Comparison of ENCODE assay signal across 16 cellular contexts in the genomic region with DNA sequence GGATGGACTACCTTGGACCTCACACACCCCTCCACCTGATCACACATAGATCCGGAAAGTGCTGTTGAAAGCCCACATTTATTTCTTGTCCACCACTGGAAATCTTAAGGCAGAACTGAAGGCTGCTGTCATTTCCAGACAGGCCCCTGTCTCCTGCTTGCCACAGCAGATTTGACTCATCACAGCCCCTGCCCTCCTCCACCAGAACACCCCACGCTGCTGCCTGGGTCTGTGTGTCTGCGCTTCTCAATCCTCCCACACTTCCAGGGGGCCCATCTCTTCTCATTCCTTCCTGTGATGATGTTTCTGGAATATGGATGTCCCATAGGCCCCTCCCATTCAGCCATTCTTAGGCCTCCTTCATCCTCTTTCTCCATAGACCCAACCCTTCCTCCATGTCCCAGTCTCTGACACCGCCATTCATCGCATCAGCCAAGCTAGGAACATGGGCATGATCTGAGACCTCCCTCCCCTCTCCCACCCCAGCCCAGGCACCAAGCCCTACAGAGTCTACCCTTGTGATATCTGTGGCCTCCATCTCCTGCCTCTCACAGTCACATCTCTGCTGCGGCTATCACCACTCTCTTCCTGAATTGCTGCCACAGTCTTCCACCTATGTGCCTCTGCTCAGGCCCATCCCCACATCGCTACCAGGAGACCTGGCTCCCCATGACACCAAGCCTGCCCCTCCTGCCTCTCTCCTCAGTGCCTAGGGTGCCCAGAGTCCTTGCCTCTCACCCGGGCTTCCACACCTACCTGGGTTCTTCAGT.
DNase-seq lines count a peak whose midpoint lies in the region; ATAC-seq and TF ChIP-seq lines count a peak whose summit lies in the region.
"Had no signal": no experiment of that assay in that cellular context is flagged by ENCODE, and none has a peak within 500 bp of the region (broad histone marks: within the 10 kb centered on the region; RNA-seq: fewer than 3 reads in every experiment).

No MANE protein-coding gene starts in this region.

- peaks cover 76% of the 10 kb centered on the region for H3K4me1 Mint-ChIP-seq in MCF 10A (ENCODE audit: insufficient read depth, unreplicated experiment)
- H3K4me1 Mint-ChIP-seq in stimulated activated effector memory CD8-positive, alpha-beta T cell treated with anti-CD3 and anti-CD28 coated beads, Interleukin-12 subunit alpha, Interleukin-12 subunit beta, amount 100 ng/mL, for 72 hours: peaks cover 32% of the 10 kb centered on the region

- no peaks in the 10 kb centered on the region for H3K9me3 ChIP-seq in breast epithelium
- H3K9me3 ChIP-seq: A549, HAP-1 had no signal

- H3K36me3 ChIP-seq in breast epithelium: no peaks in the 10 kb centered on the region
- H3K36me3 ChIP-seq: HAP-1 had no signal

- POLR2A ChIA-PET in MCF 10A (lab: Yijun Ruan, JAX): interaction anchor here (0.8 to 1.5 kb wide), 3 partner anchors 11 to 94 kb away, joined by 3 to 4 read pairs (median 3); no protein-coding TSS in a partner anchor

- no peak overlapping the region for H3K4me3 ChIP-seq in breast epithelium
- H3K4me3 ChIP-seq: A549, HAP-1 had no signal

- no peaks in the 10 kb centered on the region for H3K9me3 Mint-ChIP-seq in MCF 10A (ENCODE audit: unreplicated experiment)
- no peaks in the 10 kb centered on the region for H3K9me3 Mint-ChIP-seq in stimulated activated effector memory CD8-positive, alpha-beta T cell treated with anti-CD3 and anti-CD28 coated beads, Interleukin-12 subunit alpha, Interleukin-12 subunit beta, amount 100 ng/mL, for 72 hours

- DNase-seq in MCF 10A (ENCODE audit: unreplicated experiment) (no peak), breast epithelium (ENCODE audit: low spot score in 2 of 2) (no peak), amniotic epithelial cell (ENCODE audit: low read depth) (peak; percentile 71), left kidney (ENCODE audit: low read depth, low spot score) (peak; percentile 32), DMS153 (lab: John Stamatoyannopoulos, UW) (no peak), DMS 273 (lab: John Stamatoyannopoulos, UW; ENCODE audit: unreplicated experiment) (no peak)
- no peak for DNase-seq in stimulated activated effector memory CD8-positive, alpha-beta T cell treated with anti-CD3 and anti-CD28 coated beads, Interleukin-12 subunit alpha, Interleukin-12 subunit beta, amount 100 ng/mL, for 72 hours (ENCODE audit: low spot score in 2 of 2)
- DNase-seq: DMS79 treated with DMSO at 0.1 percent for 48 hours, Kasumi-1, NCI-H187 treated with DMSO at 0.1 percent for 48 hours, NCI-H446 treated with DMSO at 0.1 percent for 48 hours, NCI-H748 treated with DMSO at 0.1 percent for 48 hours had no signal

- no peak overlapping the region for H3K27ac ChIP-seq in breast epithelium

- no peak overlapping the region for H3K4me3 Mint-ChIP-seq in MCF 10A (ENCODE audit: unreplicated experiment)
- no peak overlapping the region for H3K4me3 Mint-ChIP-seq in stimulated activated effector memory CD8-positive, alpha-beta T cell treated with anti-CD3 and anti-CD28 coated beads, Interleukin-12 subunit alpha, Interleukin-12 subunit beta, amount 100 ng/mL, for 72 hours
- H3K4me3 Mint-ChIP-seq: CD14-positive monocyte had no signal

- CTCF ChIA-PET in MCF 10A (lab: Yijun Ruan, JAX): interaction anchor here (0.6 to 2.1 kb wide), 3 partner anchors 10 to 50 kb away, joined by 3 to 8 read pairs (median 3); no protein-coding TSS in a partner anchor

- peaks cover 62% of the 10 kb centered on the region for H3K36me3 Mint-ChIP-seq in MCF 10A (ENCODE audit: insufficient read depth, unreplicated experiment)
- H3K36me3 Mint-ChIP-seq in stimulated activated effector memory CD8-positive, alpha-beta T cell treated with anti-CD3 and anti-CD28 coated beads, Interleukin-12 subunit alpha, Interleukin-12 subunit beta, amount 100 ng/mL, for 72 hours: no peaks in the 10 kb centered on the region
- H3K36me3 Mint-ChIP-seq: CD14-positive monocyte had no signal

- peak; percentile 57 for ATAC-seq in stimulated activated effector memory CD8-positive, alpha-beta T cell treated with anti-CD3 and anti-CD28 coated beads, Interleukin-12 subunit alpha, Interleukin-12 subunit beta, amount 100 ng/mL, for 72 hours
- no peak for ATAC-seq in HG03432 (IDR thresholded peaks at IDR 0.05; ENCODE audit: unreplicated experiment)
- ATAC-seq: A549 had no signal

- no peaks in the 10 kb centered on the region for H3K27me3 ChIP-seq in breast epithelium

- H3K27me3 Mint-ChIP-seq in MCF 10A (ENCODE audit: insufficient read depth, unreplicated experiment): no peaks in the 10 kb centered on the region

- TF ChIP-seq POLR2A in breast epithelium (IDR thresholded peaks at IDR 0.05): no peak

- H3K4me1 ChIP-seq in breast epithelium: peaks cover 0 to 4% of the 10 kb centered on the region in 2 donors

- no peak for TF ChIP-seq CTCF in MCF 10A (IDR thresholded peaks at IDR 0.05; ENCODE audit: unreplicated experiment)
- no peak for TF ChIP-seq CTCF in breast epithelium (IDR thresholded peaks at IDR 0.05)

- intact Hi-C loops in MCF 10A (cut with micrococcal nuclease) (no loop called here), breast epithelium (cut with DNase I; ENCODE audit: low total_unique reads) (no loop called here)

- peak overlapping the region; percentile 65 for H3K27ac Mint-ChIP-seq in MCF 10A (ENCODE audit: low read depth, unreplicated experiment)
- H3K27ac Mint-ChIP-seq in stimulated activated effector memory CD8-positive, alpha-beta T cell treated with anti-CD3 and anti-CD28 coated beads, Interleukin-12 subunit alpha, Interleukin-12 subunit beta, amount 100 ng/mL, for 72 hours: no peak overlapping the region

- BruUV-seq in MCF 10A (replicated peaks; lab: Mats Ljungman, UMichigan): no TSS peak

Comparison
In these comparisons a context has a peak if more than half of its experiments do, and no peak if none do; other contexts are left out.
1. DNase-seq: peak in amniotic epithelial cell (single experiment) and left kidney (single experiment); none in MCF 10A (single experiment), breast epithelium (0 of 2), stimulated activated effector memory CD8-positive, alpha-beta T cell treated with anti-CD3 and anti-CD28 coated beads, Interleukin-12 subunit alpha, Interleukin-12 subunit beta, amount 100 ng/mL, for 72 hours (0 of 2), DMS153 (single experiment) and DMS 273 (single experiment).